In the genomic region with DNA sequence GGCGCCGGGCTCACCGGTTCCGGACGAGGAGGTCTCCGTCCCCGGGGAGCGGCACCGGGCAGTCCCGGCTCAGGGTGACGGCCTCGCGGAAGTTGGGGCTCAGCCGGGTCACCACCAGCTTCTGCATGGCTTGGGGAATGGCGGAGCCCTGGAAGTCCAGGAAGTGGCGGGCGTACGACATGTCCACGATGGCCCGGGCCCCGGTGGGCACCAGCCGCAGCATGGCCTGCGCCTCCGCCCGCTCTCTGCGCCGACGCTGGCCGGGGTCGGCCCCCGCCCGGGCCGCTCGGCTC, we compare ENCODE assay signal across 8 cellular contexts.
DNase-seq lines count a peak whose midpoint lies in the region; ATAC-seq and TF ChIP-seq lines count a peak whose summit lies in the region.

No MANE protein-coding gene starts in this region.

- peaks cover 29% of the 10 kb centered on the region for H3K4me1 ChIP-seq in effector memory CD4-positive, alpha-beta T cell (ENCODE audit: control insufficient read depth, insufficient read depth, low read length, poor library complexity, severe bottlenecking)
- H3K4me1 ChIP-seq in neutrophil (ENCODE audit: control insufficient read depth in 1 of 2, insufficient read depth in 1 of 2, low read depth in 1 of 2, low read length in 1 of 2): peaks cover 47 to 48% of the 10 kb centered on the region in 2 experiments

- no peaks in the 10 kb centered on the region for H3K36me3 ChIP-seq in effector memory CD4-positive, alpha-beta T cell (ENCODE audit: control insufficient read depth, insufficient read depth, low read length)
- no peaks in the 10 kb centered on the region for H3K36me3 ChIP-seq in neutrophil

- TF ChIP-seq CTCF in NB4 (IDR thresholded peaks at IDR 0.05; ENCODE audit: low read depth, low read length) (no peak), neutrophil (IDR thresholded peaks at IDR 0.05) (no peak), GM10248 (IDR thresholded peaks at IDR 0.05; ENCODE audit: control extremely low read depth, extremely low read depth, low read depth, missing control alignments) (no peak)

- DNase-seq in NB4 (ENCODE audit: low read depth) (no peak), iPS-NIHi7 (ENCODE audit: extremely low spot score) (no peak), GM10248 (ENCODE audit: extremely low spot score) (no peak)
- DNase-seq in effector memory CD4-positive, alpha-beta T cell: no peak

- H3K27ac ChIP-seq in effector memory CD4-positive, alpha-beta T cell (ENCODE audit: insufficient read depth, low read length, poor library complexity, severe bottlenecking): peak overlapping the region; percentile 81
- H3K27ac ChIP-seq in neutrophil: peak overlapping the region; percentile 93

- peak; percentile 34 for ATAC-seq in GM21723 (IDR thresholded peaks at IDR 0.05; ENCODE audit: unreplicated experiment)
- ATAC-seq in activated CD4-positive, CD25-positive, alpha-beta regulatory T cell treated with anti-CD3 and anti-CD28 coated beads, Interleukin-2, amount 50 U/mL, for 24 hours: no peak

- CTCF ChIA-PET in GM10248 (lab: Yijun Ruan, JAX): no interaction called here

- POLR2A ChIA-PET in GM10248 (lab: Yijun Ruan, JAX): interaction anchor here (0.6 kb wide), 3 partner anchors 211 to 706 kb away, joined by 3 to 4 read pairs (median 3); no protein-coding TSS in a partner anchor

- peak overlapping the region; percentile 71 for H3K4me3 ChIP-seq in GM08714 (ENCODE audit: low read length)
- peak overlapping the region; percentile 65 for H3K4me3 ChIP-seq in NB4 (ENCODE audit: low read depth, low read length)
- H3K4me3 ChIP-seq in effector memory CD4-positive, alpha-beta T cell (ENCODE audit: insufficient read depth, low read depth, low read length, poor library complexity, severe bottlenecking): peak overlapping the region; percentile 70
- H3K4me3 ChIP-seq in neutrophil (ENCODE audit: low read depth in 1 of 2, low read length in 1 of 2): peak overlapping the region; percentile 68 to 82

- no peaks in the 10 kb centered on the region for H3K27me3 ChIP-seq in effector memory CD4-positive, alpha-beta T cell (replicated peaks; ENCODE audit: control insufficient read depth, insufficient read depth, low read length, poor library complexity, severe bottlenecking)
- H3K27me3 ChIP-seq in neutrophil: peaks cover 58% of the 10 kb centered on the region

- peak; percentile 44 for TF ChIP-seq POLR2A in NB4 (IDR thresholded peaks at IDR 0.05; ENCODE audit: extremely low read depth, insufficient read length)

- no peaks in the 10 kb centered on the region for H3K9me3 ChIP-seq in effector memory CD4-positive, alpha-beta T cell (ENCODE audit: control insufficient read depth, low read length)
- no peaks in the 10 kb centered on the region for H3K9me3 ChIP-seq in neutrophil
